1 cellular context compared by ENCODE assay signal in the genomic region with DNA sequence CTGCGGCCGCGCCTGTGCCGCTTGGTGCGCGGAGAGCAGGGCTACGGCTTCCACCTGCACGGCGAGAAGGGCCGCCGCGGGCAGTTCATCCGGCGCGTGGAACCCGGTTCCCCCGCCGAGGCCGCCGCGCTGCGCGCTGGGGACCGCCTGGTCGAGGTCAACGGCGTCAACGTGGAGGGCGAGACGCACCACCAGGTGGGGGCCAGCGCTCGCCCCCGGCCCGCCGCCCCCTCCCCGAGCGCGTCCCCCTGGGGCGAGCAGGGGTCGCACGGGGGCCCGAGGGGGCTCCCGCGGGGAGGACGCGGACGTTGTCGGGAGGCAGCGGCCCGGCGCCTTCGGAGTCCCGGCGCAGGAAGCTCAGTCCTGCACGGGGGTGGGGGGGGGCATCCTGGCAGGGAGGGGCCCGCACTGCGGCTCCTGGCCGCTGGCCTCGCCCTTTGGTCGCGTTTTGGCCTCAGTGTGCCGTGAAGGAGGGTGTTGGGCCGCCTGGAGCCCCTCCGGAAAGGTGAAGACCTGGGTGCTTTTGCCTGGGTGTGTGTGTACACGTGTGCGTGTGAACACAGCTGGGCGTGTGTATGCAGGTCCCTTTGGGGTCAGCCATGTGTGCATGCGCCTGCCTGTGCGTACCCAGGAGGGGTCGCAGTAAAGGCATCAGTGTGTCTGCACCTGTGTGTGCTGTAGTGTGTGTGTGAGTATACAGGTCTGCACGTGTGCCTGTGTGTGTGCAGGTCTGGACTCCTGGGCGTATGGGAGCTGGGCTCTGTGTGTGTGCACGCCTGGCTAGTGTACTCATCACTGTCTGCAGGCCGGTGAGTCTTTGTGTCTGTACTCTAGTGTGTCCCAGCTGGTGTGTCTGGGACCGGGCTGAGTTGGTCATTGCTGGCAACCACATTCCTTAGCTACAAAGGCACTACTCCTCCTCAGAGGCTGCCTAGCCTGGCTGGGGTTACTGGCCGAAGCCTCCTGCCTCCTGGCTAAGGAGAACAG.
TF ChIP-seq lines count a peak whose summit lies in the region.

No MANE protein-coding gene starts in this region.

TF ChIP-seq in K562, 482 proteins besides CTCF, POLR2A, EP300 and RAD21 (continued from another document and continues in another):
- TF ChIP-seq, protein P1, sequence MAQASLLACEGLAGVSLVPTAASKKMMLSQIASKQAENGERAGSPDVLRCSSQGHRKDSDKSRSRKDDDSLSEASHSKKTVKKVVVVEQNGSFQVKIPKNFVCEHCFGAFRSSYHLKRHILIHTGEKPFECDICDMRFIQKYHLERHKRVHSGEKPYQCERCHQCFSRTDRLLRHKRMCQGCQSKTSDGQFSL (CRISPR knock-in tag; IDR thresholded peaks at IDR 0.05) = peak; percentile 95
- TF ChIP-seq, protein P1 (tag; IDR thresholded peaks at IDR 0.05) = peak in 1 of 2 experiments; percentile 90; a peak in 2 of 4 replicates
- TF ChIP-seq CHD1 (IDR thresholded peaks at IDR 0.05; ENCODE audit: low read length) = no peak
- TF ChIP-seq, protein P2, sequence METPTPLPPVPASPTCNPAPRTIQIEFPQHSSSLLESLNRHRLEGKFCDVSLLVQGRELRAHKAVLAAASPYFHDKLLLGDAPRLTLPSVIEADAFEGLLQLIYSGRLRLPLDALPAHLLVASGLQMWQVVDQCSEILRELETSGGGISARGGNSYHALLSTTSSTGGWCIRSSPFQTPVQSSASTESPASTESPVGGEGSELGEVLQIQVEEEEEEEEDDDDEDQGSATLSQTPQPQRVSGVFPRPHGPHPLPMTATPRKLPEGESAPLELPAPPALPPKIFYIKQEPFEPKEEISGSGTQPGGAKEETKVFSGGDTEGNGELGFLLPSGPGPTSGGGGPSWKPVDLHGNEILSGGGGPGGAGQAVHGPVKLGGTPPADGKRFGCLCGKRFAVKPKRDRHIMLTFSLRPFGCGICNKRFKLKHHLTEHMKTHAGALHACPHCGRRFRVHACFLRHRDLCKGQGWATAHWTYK (CRISPR knock-in tag; IDR thresholded peaks at IDR 0.05) = no peak
- no peak for TF ChIP-seq BACH1 (tag; IDR thresholded peaks at IDR 0.05)
- TF ChIP-seq, protein P3, sequence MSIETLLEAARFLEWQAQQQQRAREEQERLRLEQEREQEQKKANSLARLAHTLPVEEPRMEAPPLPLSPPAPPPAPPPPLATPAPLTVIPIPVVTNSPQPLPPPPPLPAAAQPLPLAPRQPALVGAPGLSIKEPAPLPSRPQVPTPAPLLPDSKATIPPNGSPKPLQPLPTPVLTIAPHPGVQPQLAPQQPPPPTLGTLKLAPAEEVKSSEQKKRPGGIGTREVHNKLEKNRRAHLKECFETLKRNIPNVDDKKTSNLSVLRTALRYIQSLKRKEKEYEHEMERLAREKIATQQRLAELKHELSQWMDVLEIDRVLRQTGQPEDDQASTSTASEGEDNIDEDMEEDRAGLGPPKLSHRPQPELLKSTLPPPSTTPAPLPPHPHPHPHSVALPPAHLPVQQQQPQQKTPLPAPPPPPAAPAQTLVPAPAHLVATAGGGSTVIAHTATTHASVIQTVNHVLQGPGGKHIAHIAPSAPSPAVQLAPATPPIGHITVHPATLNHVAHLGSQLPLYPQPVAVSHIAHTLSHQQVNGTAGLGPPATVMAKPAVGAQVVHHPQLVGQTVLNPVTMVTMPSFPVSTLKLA (conservative IDR thresholded peaks at IDR 0.05) = peak; percentile 80 to 87
- TF ChIP-seq ZNF57 (CRISPR knock-in tag; IDR thresholded peaks at IDR 0.05) = no peak
- no peak for TF ChIP-seq NFYB (IDR thresholded peaks at IDR 0.05; ENCODE audit: extremely low read depth, insufficient read length)
- TF ChIP-seq, protein P4, sequence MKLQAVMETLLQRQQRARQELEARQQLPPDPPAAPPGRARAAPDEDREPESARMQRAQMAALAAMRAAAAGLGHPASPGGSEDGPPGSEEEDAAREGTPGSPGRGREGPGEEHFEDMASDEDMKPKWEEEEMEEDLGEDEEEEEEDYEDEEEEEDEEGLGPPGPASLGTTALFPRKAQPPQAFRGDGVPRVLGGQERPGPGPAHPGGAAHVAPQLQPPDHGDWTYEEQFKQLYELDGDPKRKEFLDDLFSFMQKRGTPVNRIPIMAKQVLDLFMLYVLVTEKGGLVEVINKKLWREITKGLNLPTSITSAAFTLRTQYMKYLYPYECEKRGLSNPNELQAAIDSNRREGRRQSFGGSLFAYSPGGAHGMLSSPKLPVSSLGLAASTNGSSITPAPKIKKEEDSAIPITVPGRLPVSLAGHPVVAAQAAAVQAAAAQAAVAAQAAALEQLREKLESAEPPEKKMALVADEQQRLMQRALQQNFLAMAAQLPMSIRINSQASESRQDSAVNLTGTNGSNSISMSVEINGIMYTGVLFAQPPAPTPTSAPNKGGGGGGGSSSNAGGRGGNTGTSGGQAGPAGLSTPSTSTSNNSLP (IDR thresholded peaks at IDR 0.05; ENCODE audit: borderline replicate concordance, low read depth, low read length) = no peak
- no peak for TF ChIP-seq ZNF764 (CRISPR knock-in tag; IDR thresholded peaks at IDR 0.05; ENCODE audit: low read depth)
- TF ChIP-seq EP400 (IDR thresholded peaks at IDR 0.05) = peak; percentile 50; the same call in 1 of the 2 replicates
- no peak for TF ChIP-seq FOXA3 (CRISPR knock-in tag; conservative IDR thresholded peaks at IDR 0.05 in 1 of 2, IDR thresholded peaks at IDR 0.05 in 1 of 2)
- no peak for TF ChIP-seq TCFL5 (CRISPR knock-in tag; conservative IDR thresholded peaks at IDR 0.05)
- TF ChIP-seq KLF13 (tag; IDR thresholded peaks at IDR 0.05; ENCODE audit: borderline replicate concordance, low read depth) = no peak
- TF ChIP-seq, protein P5, sequence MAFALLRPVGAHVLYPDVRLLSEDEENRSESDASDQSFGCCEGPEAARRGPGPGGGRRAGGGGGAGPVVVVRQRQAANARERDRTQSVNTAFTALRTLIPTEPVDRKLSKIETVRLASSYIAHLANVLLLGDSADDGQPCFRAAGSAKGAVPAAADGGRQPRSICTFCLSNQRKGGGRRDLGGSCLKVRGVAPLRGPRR (CRISPR knock-in tag; IDR thresholded peaks at IDR 0.05) = no peak
- no peak for TF ChIP-seq OTX1 (CRISPR knock-in tag; IDR thresholded peaks at IDR 0.05)
- no peak for TF ChIP-seq ZNF324 (CRISPR knock-in tag; IDR thresholded peaks at IDR 0.05)
- TF ChIP-seq HDAC2 (IDR thresholded peaks at IDR 0.05) = peak; percentile 50; the same call in 1 of the 2 replicates
- no peak for TF ChIP-seq ZNF384 (IDR thresholded peaks at IDR 0.05; ENCODE audit: low read depth, low read length)
- peak; percentile 28; the same call in 1 of the 2 replicates for TF ChIP-seq SMARCE1 (IDR thresholded peaks at IDR 0.05)
- no peak for TF ChIP-seq TAF1 (IDR thresholded peaks at IDR 0.05; ENCODE audit: control insufficient read depth, extremely low read depth, insufficient read depth, low read length, severe bottlenecking)
- TF ChIP-seq ASH1L (IDR thresholded peaks at IDR 0.05; ENCODE audit: borderline replicate concordance, low read depth, partially characterized antibody) = no peak
- TF ChIP-seq, protein P6, sequence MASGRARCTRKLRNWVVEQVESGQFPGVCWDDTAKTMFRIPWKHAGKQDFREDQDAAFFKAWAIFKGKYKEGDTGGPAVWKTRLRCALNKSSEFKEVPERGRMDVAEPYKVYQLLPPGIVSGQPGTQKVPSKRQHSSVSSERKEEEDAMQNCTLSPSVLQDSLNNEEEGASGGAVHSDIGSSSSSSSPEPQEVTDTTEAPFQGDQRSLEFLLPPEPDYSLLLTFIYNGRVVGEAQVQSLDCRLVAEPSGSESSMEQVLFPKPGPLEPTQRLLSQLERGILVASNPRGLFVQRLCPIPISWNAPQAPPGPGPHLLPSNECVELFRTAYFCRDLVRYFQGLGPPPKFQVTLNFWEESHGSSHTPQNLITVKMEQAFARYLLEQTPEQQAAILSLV (tag; IDR thresholded peaks at IDR 0.05) = no peak
- no peak for TF ChIP-seq BMI1 (IDR thresholded peaks at IDR 0.05; ENCODE audit: low read length)
- TF ChIP-seq POLR3A (IDR thresholded peaks at IDR 0.05; ENCODE audit: borderline replicate concordance, extremely low read depth, insufficient read depth, insufficient read length) = no peak
- peak; percentile 33; the same call in 1 of the 2 replicates for TF ChIP-seq CBFA2T3 (IDR thresholded peaks at IDR 0.05)
- TF ChIP-seq ZC3H8 (IDR thresholded peaks at IDR 0.05) = no peak
- TF ChIP-seq KHSRP (IDR thresholded peaks at IDR 0.05) = no peak
- peak; percentile 14 for TF ChIP-seq KDM5B (IDR thresholded peaks at IDR 0.05; ENCODE audit: insufficient replicate concordance, low read depth, low read length)
- no peak for TF ChIP-seq CBX8 (IDR thresholded peaks at IDR 0.05; ENCODE audit: borderline replicate concordance, extremely low read depth, low read depth, low read length, poor library complexity, severe bottlenecking)
- no peak for TF ChIP-seq SRSF7 (optimal IDR thresholded peaks at IDR 0.05; ENCODE audit: low read depth, low read length)
- TF ChIP-seq, protein P7, sequence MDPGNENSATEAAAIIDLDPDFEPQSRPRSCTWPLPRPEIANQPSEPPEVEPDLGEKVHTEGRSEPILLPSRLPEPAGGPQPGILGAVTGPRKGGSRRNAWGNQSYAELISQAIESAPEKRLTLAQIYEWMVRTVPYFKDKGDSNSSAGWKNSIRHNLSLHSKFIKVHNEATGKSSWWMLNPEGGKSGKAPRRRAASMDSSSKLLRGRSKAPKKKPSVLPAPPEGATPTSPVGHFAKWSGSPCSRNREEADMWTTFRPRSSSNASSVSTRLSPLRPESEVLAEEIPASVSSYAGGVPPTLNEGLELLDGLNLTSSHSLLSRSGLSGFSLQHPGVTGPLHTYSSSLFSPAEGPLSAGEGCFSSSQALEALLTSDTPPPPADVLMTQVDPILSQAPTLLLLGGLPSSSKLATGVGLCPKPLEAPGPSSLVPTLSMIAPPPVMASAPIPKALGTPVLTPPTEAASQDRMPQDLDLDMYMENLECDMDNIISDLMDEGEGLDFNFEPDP (CRISPR knock-in tag; IDR thresholded peaks at IDR 0.05) = no peak
- TF ChIP-seq FOXJ3 (CRISPR knock-in tag; IDR thresholded peaks at IDR 0.05) = no peak
- TF ChIP-seq, protein P8, sequence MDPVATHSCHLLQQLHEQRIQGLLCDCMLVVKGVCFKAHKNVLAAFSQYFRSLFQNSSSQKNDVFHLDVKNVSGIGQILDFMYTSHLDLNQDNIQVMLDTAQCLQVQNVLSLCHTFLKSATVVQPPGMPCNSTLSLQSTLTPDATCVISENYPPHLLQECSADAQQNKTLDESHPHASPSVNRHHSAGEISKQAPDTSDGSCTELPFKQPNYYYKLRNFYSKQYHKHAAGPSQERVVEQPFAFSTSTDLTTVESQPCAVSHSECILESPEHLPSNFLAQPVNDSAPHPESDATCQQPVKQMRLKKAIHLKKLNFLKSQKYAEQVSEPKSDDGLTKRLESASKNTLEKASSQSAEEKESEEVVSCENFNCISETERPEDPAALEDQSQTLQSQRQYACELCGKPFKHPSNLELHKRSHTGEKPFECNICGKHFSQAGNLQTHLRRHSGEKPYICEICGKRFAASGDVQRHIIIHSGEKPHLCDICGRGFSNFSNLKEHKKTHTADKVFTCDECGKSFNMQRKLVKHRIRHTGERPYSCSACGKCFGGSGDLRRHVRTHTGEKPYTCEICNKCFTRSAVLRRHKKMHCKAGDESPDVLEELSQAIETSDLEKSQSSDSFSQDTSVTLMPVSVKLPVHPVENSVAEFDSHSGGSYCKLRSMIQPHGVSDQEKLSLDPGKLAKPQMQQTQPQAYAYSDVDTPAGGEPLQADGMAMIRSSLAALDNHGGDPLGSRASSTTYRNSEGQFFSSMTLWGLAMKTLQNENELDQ (CRISPR knock-in tag; IDR thresholded peaks at IDR 0.05; ENCODE audit: borderline replicate concordance) = no peak
- no peak for TF ChIP-seq SP1 (CRISPR knock-in tag; IDR thresholded peaks at IDR 0.05)
- peak; percentile 95 for TF ChIP-seq ARID2 (IDR thresholded peaks at IDR 0.05)
- TF ChIP-seq, protein P9, sequence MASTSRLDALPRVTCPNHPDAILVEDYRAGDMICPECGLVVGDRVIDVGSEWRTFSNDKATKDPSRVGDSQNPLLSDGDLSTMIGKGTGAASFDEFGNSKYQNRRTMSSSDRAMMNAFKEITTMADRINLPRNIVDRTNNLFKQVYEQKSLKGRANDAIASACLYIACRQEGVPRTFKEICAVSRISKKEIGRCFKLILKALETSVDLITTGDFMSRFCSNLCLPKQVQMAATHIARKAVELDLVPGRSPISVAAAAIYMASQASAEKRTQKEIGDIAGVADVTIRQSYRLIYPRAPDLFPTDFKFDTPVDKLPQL (IDR thresholded peaks at IDR 0.05; ENCODE audit: extremely low read depth, insufficient read length) = no peak
- TF ChIP-seq, protein P10, sequence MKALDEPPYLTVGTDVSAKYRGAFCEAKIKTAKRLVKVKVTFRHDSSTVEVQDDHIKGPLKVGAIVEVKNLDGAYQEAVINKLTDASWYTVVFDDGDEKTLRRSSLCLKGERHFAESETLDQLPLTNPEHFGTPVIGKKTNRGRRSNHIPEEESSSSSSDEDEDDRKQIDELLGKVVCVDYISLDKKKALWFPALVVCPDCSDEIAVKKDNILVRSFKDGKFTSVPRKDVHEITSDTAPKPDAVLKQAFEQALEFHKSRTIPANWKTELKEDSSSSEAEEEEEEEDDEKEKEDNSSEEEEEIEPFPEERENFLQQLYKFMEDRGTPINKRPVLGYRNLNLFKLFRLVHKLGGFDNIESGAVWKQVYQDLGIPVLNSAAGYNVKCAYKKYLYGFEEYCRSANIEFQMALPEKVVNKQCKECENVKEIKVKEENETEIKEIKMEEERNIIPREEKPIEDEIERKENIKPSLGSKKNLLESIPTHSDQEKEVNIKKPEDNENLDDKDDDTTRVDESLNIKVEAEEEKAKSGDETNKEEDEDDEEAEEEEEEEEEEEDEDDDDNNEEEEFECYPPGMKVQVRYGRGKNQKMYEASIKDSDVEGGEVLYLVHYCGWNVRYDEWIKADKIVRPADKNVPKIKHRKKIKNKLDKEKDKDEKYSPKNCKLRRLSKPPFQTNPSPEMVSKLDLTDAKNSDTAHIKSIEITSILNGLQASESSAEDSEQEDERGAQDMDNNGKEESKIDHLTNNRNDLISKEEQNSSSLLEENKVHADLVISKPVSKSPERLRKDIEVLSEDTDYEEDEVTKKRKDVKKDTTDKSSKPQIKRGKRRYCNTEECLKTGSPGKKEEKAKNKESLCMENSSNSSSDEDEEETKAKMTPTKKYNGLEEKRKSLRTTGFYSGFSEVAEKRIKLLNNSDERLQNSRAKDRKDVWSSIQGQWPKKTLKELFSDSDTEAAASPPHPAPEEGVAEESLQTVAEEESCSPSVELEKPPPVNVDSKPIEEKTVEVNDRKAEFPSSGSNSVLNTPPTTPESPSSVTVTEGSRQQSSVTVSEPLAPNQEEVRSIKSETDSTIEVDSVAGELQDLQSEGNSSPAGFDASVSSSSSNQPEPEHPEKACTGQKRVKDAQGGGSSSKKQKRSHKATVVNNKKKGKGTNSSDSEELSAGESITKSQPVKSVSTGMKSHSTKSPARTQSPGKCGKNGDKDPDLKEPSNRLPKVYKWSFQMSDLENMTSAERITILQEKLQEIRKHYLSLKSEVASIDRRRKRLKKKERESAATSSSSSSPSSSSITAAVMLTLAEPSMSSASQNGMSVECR (CRISPR knock-in tag; IDR thresholded peaks at IDR 0.05) = 0 out of 2 replicates have a peak, but pooled peaks have one; percentile 44
- TF ChIP-seq U2AF1 (optimal IDR thresholded peaks at IDR 0.05; ENCODE audit: low read depth, low read length) = no peak
- no peak for TF ChIP-seq XRCC3 (IDR thresholded peaks at IDR 0.05)
- TF ChIP-seq, protein P11, sequence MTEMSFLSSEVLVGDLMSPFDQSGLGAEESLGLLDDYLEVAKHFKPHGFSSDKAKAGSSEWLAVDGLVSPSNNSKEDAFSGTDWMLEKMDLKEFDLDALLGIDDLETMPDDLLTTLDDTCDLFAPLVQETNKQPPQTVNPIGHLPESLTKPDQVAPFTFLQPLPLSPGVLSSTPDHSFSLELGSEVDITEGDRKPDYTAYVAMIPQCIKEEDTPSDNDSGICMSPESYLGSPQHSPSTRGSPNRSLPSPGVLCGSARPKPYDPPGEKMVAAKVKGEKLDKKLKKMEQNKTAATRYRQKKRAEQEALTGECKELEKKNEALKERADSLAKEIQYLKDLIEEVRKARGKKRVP (CRISPR knock-in tag; IDR thresholded peaks at IDR 0.05) = no peak
- no peak for TF ChIP-seq ZFP1 (CRISPR knock-in tag; IDR thresholded peaks at IDR 0.05)
